ENCODE assay signal across 22 cellular contexts in the genomic region with DNA sequence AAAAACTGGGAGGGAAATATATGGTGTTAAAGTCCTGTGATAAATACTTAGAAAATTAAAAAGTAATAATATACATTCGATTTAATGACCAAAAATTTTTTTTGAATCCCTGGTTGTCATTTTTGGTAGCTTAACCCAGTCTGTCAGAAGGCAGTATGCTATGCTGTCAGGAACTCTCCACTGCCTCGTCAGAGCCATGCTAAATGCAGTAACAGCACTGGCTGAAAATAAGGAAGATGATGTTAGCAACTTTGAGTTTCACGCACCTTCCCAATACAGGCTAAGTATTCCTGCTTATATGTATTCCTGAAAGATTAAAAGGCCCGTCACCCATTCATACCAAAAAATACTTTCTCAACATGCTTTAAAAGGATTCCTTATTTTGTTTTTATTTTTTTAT.
"Had no signal": no experiment of that assay in that cellular context is flagged by ENCODE, and none has a peak within 500 bp of the region (broad histone marks: within the 10 kb centered on the region; RNA-seq: fewer than 3 reads in every experiment).

No MANE protein-coding gene starts in this region.

- H3K27ac ChIP-seq: gastroesophageal sphincter, lower lobe of right lung, pancreas, tibial artery, upper lobe of left lung, uterus had no signal

- H3K27me3 ChIP-seq: gastroesophageal sphincter, pancreas, tibial artery, upper lobe of left lung, uterus had no signal

- H3K4me1 ChIP-seq: gastroesophageal sphincter, lower lobe of right lung, pancreas, upper lobe of left lung, uterus had no signal

- H3K4me3 ChIP-seq: gastroesophageal sphincter, lower lobe of right lung, pancreas, smooth muscle cell, tibial artery, upper lobe of left lung, uterus had no signal

- H3K9me3 ChIP-seq: gastroesophageal sphincter, lower lobe of right lung, pancreas, tibial artery, upper lobe of left lung, uterus had no signal

- ATAC-seq: esophagus mucosa; gastroesophageal sphincter; left lobe of liver; lower lobe of right lung; pancreas; stimulated activated effector memory CD8-positive, alpha-beta T cell treated with anti-CD3 and anti-CD28 coated beads, Interleukin-12 subunit alpha, Interleukin-12 subunit beta, amount 100 ng/mL, for 72 hours; stimulated activated naive CD8-positive, alpha-beta T cell treated with anti-CD3 and anti-CD28 coated beads, Interleukin-15, Interleukin-2, amounts not matched to agents 100 U/mL and 50 U/mL, for 24 hours had no signal

- H3K36me3 ChIP-seq: uterus had no signal

- DNase-seq: cortex of kidney; effector memory CD4-positive, alpha-beta T cell; glutamatergic neuron; islet precursor cell; lower lobe of right lung; mesenchymal stem cell; midbrain; naive B cell; occipital lobe; pancreas; right cardiac atrium; stimulated activated CD4-positive, alpha-beta T cell treated with anti-CD3 and anti-CD28 coated beads, Interleukin-4, amount 100 ng/mL, for 1 hour; stimulated activated CD8-positive, alpha-beta memory T cell treated with anti-CD3 and anti-CD28 coated beads, Interleukin-4, amount 100 ng/mL, for 48 hours; stimulated activated naive CD8-positive, alpha-beta T cell treated with anti-CD3 and anti-CD28 coated beads, Interleukin-15, Interleukin-2, amounts not matched to agents 100 U/mL and 50 U/mL, for 24 hours; tibial artery; upper lobe of left lung; uterus had no signal
